1 cellular context compared by ENCODE assay signal in the genomic region with DNA sequence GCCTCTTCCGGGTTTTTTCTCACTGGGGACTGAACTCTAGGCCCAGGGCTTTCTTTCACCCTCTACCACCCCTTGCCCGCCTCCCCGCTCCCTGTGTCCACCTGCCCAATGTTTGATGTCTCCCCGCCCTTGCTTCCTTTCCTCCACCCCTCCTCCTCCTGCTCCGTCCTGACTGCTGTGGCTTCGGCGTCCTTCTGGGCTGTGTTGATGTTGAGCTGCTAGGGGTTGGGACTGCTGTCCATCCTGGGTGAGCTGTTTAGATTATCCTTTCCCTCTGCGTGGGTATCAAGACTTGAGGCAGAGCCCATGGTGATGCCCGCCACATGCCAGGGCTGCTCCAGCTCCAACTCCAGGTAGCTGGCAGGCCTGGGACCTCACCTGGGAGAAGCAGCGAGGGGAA.
TF ChIP-seq lines count a peak whose summit lies in the region.

No MANE protein-coding gene starts in this region.

TF ChIP-seq in GM23338, 12 proteins besides CTCF, POLR2A, EP300 and RAD21:
- TF ChIP-seq, protein P1, sequence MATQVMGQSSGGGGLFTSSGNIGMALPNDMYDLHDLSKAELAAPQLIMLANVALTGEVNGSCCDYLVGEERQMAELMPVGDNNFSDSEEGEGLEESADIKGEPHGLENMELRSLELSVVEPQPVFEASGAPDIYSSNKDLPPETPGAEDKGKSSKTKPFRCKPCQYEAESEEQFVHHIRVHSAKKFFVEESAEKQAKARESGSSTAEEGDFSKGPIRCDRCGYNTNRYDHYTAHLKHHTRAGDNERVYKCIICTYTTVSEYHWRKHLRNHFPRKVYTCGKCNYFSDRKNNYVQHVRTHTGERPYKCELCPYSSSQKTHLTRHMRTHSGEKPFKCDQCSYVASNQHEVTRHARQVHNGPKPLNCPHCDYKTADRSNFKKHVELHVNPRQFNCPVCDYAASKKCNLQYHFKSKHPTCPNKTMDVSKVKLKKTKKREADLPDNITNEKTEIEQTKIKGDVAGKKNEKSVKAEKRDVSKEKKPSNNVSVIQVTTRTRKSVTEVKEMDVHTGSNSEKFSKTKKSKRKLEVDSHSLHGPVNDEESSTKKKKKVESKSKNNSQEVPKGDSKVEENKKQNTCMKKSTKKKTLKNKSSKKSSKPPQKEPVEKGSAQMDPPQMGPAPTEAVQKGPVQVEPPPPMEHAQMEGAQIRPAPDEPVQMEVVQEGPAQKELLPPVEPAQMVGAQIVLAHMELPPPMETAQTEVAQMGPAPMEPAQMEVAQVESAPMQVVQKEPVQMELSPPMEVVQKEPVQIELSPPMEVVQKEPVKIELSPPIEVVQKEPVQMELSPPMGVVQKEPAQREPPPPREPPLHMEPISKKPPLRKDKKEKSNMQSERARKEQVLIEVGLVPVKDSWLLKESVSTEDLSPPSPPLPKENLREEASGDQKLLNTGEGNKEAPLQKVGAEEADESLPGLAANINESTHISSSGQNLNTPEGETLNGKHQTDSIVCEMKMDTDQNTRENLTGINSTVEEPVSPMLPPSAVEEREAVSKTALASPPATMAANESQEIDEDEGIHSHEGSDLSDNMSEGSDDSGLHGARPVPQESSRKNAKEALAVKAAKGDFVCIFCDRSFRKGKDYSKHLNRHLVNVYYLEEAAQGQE (IDR thresholded peaks at IDR 0.05; ENCODE audit: unreplicated experiment): no peak
- TF ChIP-seq ZNF462 (CRISPR knock-in tag; IDR thresholded peaks at IDR 0.05): no peak
- TF ChIP-seq ZNF331 (CRISPR knock-in tag; IDR thresholded peaks at IDR 0.05; ENCODE audit: low read depth): no peak
- TF ChIP-seq POLR2AphosphoS5 (IDR thresholded peaks at IDR 0.05; ENCODE audit: low read depth): no peak
- TF ChIP-seq NANOG (IDR thresholded peaks at IDR 0.05; ENCODE audit: borderline replicate concordance): no peak
- TF ChIP-seq JUNB (IDR thresholded peaks at IDR 0.05; ENCODE audit: unreplicated experiment): no peak
- no peak for TF ChIP-seq EZH2 (IDR thresholded peaks at IDR 0.05; ENCODE audit: low read depth, unreplicated experiment)
- no peak for TF ChIP-seq ZNF114 (CRISPR knock-in tag; IDR thresholded peaks at IDR 0.05)
- TF ChIP-seq STAT1 (IDR thresholded peaks at IDR 0.05; ENCODE audit: unreplicated experiment): no peak
- TF ChIP-seq CREB1 (CRISPR knock-in tag; IDR thresholded peaks at IDR 0.05; ENCODE audit: low read depth): no peak
- TF ChIP-seq, protein P2, sequence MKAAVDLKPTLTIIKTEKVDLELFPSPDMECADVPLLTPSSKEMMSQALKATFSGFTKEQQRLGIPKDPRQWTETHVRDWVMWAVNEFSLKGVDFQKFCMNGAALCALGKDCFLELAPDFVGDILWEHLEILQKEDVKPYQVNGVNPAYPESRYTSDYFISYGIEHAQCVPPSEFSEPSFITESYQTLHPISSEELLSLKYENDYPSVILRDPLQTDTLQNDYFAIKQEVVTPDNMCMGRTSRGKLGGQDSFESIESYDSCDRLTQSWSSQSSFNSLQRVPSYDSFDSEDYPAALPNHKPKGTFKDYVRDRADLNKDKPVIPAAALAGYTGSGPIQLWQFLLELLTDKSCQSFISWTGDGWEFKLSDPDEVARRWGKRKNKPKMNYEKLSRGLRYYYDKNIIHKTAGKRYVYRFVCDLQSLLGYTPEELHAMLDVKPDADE (IDR thresholded peaks at IDR 0.05): no peak
- no peak for TF ChIP-seq EZH2phosphoT487 (IDR thresholded peaks at IDR 0.05; ENCODE audit: unreplicated experiment)
TF ChIP-seq in GM23338: peak in this region for 0.
